In genomic region chr19:19384486-19384885, GRCh38 we compare ENCODE assay signal across 10 cellular contexts. TPM values are rescaled to one million over a fixed set of nuclear protein-coding genes. Genes with fewer than 3 reads are reported as not detected.
A peak's percentile ranks its signal among the peaks of the same experiment; 100 is the strongest.
DNase-seq lines count a peak whose midpoint lies in the region; ATAC-seq and TF ChIP-seq lines count a peak whose summit lies in the region.
"Had no signal": no experiment of that assay in that cellular context is flagged by ENCODE, and none has a peak within 500 bp of the region (broad histone marks: within the 10 kb centered on the region; RNA-seq: fewer than 3 reads in every experiment).

No MANE protein-coding gene starts in this region.

- H3K9me3 Mint-ChIP-seq in activated T-helper 17 cell treated with anti-CD3 and anti-CD28 coated beads, Interleukin-2, amount 50 U/mL, for 72 hours: no peaks in the 10 kb centered on the region
- no peaks in the 10 kb centered on the region for H3K9me3 Mint-ChIP-seq in stimulated activated effector memory CD8-positive, alpha-beta T cell treated with anti-CD3 and anti-CD28 coated beads, Interleukin-12 subunit alpha, Interleukin-12 subunit beta, amount 100 ng/mL, for 72 hours
- no peaks in the 10 kb centered on the region for H3K9me3 Mint-ChIP-seq in endothelial cell (ENCODE audit: unreplicated experiment)

- H3K27me3 ChIP-seq in HUES48 (ENCODE audit: control insufficient read depth, insufficient read depth, low read length) (no peaks in the 10 kb centered on the region), hepatocyte (no peaks in the 10 kb centered on the region)

- peaks cover 12% of the 10 kb centered on the region for H3K36me3 Mint-ChIP-seq in activated T-helper 17 cell treated with anti-CD3 and anti-CD28 coated beads, Interleukin-2, amount 50 U/mL, for 72 hours (ENCODE audit: low read depth)
- peaks cover 22% of the 10 kb centered on the region for H3K36me3 Mint-ChIP-seq in stimulated activated effector memory CD8-positive, alpha-beta T cell treated with anti-CD3 and anti-CD28 coated beads, Interleukin-12 subunit alpha, Interleukin-12 subunit beta, amount 100 ng/mL, for 72 hours
- no peaks in the 10 kb centered on the region for H3K36me3 Mint-ChIP-seq in endothelial cell (ENCODE audit: low read depth, unreplicated experiment)

- no peak for ATAC-seq in activated T-helper 17 cell treated with anti-CD3 and anti-CD28 coated beads, Interleukin-2, amount 50 U/mL, for 72 hours (replicated peaks)
- ATAC-seq in stimulated activated effector memory CD8-positive, alpha-beta T cell treated with anti-CD3 and anti-CD28 coated beads, Interleukin-12 subunit alpha, Interleukin-12 subunit beta, amount 100 ng/mL, for 72 hours: no peak

- no peak overlapping the region for H3K27ac ChIP-seq in HUES48 (ENCODE audit: low read depth, low read length)
- peak overlapping the region; percentile 82 for H3K27ac ChIP-seq in hepatocyte

- TF ChIP-seq CTCF in hepatocyte (IDR thresholded peaks at IDR 0.05; ENCODE audit: poor library complexity) (no peak), endothelial cell (IDR thresholded peaks at IDR 0.05; ENCODE audit: unreplicated experiment) (no peak)

- H3K4me1 Mint-ChIP-seq in activated T-helper 17 cell treated with anti-CD3 and anti-CD28 coated beads, Interleukin-2, amount 50 U/mL, for 72 hours: peaks cover 26% of the 10 kb centered on the region
- H3K4me1 Mint-ChIP-seq in stimulated activated effector memory CD8-positive, alpha-beta T cell treated with anti-CD3 and anti-CD28 coated beads, Interleukin-12 subunit alpha, Interleukin-12 subunit beta, amount 100 ng/mL, for 72 hours: peaks cover 30% of the 10 kb centered on the region
- H3K4me1 Mint-ChIP-seq in endothelial cell (ENCODE audit: unreplicated experiment): peaks cover 30% of the 10 kb centered on the region

- WGBS in hepatocyte (ENCODE audit: low lambda C conversion rate, missing lambda C conversion rate): 96% methylated on average over 13 of the region's 13 CpGs

- peak overlapping the region; percentile 97 for H3K4me3 Mint-ChIP-seq in activated T-helper 17 cell treated with anti-CD3 and anti-CD28 coated beads, Interleukin-2, amount 50 U/mL, for 72 hours
- H3K4me3 Mint-ChIP-seq in stimulated activated effector memory CD8-positive, alpha-beta T cell treated with anti-CD3 and anti-CD28 coated beads, Interleukin-12 subunit alpha, Interleukin-12 subunit beta, amount 100 ng/mL, for 72 hours: peak overlapping the region; percentile 99
- no peak overlapping the region for H3K4me3 Mint-ChIP-seq in endothelial cell (ENCODE audit: unreplicated experiment)

- H2AFZ ChIP-seq in hepatocyte: peak overlapping the region; percentile 58

- H3K9me3 ChIP-seq in HUES48 (ENCODE audit: control insufficient read depth, insufficient read depth, low read length) (no peaks in the 10 kb centered on the region), hepatocyte (ENCODE audit: low read depth) (no peaks in the 10 kb centered on the region)
- H3K9me3 ChIP-seq: mucosa of descending colon had no signal

- H3K9ac ChIP-seq in HUES48 (ENCODE audit: low read depth, low read length): peak overlapping the region; percentile 44; the same call in 1 of the 2 replicates

- H3K36me3 ChIP-seq in HUES48 (ENCODE audit: control insufficient read depth, insufficient read depth, low read length) (no peaks in the 10 kb centered on the region), hepatocyte (replicated peaks; ENCODE audit: insufficient read depth, low read depth) (no peaks in the 10 kb centered on the region)

- no peaks in the 10 kb centered on the region for H4K20me1 ChIP-seq in hepatocyte (ENCODE audit: insufficient read depth, poor library complexity, severe bottlenecking)

- H3K4me2 ChIP-seq in hepatocyte: peak overlapping the region; percentile 75

- H3K27me3 Mint-ChIP-seq in activated T-helper 17 cell treated with anti-CD3 and anti-CD28 coated beads, Interleukin-2, amount 50 U/mL, for 72 hours: no peaks in the 10 kb centered on the region
- peaks cover 5% of the 10 kb centered on the region for H3K27me3 Mint-ChIP-seq in endothelial cell (ENCODE audit: unreplicated experiment)

- in situ Hi-C loops in ACHN (cut with HindIII; ENCODE audit: low pct_ligation_motif_present, low pct_unique_long_range_greater_than_20kb, low sequenced_read_pairs): no loop called here

- no peak for DNase-seq in hepatocyte (ENCODE audit: low spot score)
- no peak for DNase-seq in stimulated activated effector memory CD8-positive, alpha-beta T cell treated with anti-CD3 and anti-CD28 coated beads, Interleukin-12 subunit alpha, Interleukin-12 subunit beta, amount 100 ng/mL, for 72 hours (ENCODE audit: low spot score in 2 of 2)
- no peak for DNase-seq in ACHN
- DNase-seq in NCI-H1417 treated with DMSO at 0.1 percent for 48 hours (lab: John Stamatoyannopoulos, UW): no peak
- no peak for DNase-seq in glomerular visceral epithelial cell (ENCODE audit: extremely low spot score)
- DNase-seq in endothelial cell (ENCODE audit: low spot score): no peak
- DNase-seq: NCI-H1694 had no signal

- H3K9me2 ChIP-seq in hepatocyte (replicated peaks; ENCODE audit: insufficient read depth): no peaks in the 10 kb centered on the region

- peak overlapping the region; percentile 51 for H3K4me3 ChIP-seq in HUES48 (ENCODE audit: low read depth, low read length)
- H3K4me3 ChIP-seq in hepatocyte: no peak overlapping the region

- H3K4me1 ChIP-seq in HUES48 (ENCODE audit: control insufficient read depth, insufficient read depth, low read length) (peaks cover 16% of the 10 kb centered on the region; the same call in 1 of the 2 replicates), hepatocyte (ENCODE audit: insufficient read depth) (peaks cover 14% of the 10 kb centered on the region)

- peaks cover 31% of the 10 kb centered on the region for H3K79me2 ChIP-seq in hepatocyte

- no peak overlapping the region for H3K27ac Mint-ChIP-seq in activated T-helper 17 cell treated with anti-CD3 and anti-CD28 coated beads, Interleukin-2, amount 50 U/mL, for 72 hours
- H3K27ac Mint-ChIP-seq in stimulated activated effector memory CD8-positive, alpha-beta T cell treated with anti-CD3 and anti-CD28 coated beads, Interleukin-12 subunit alpha, Interleukin-12 subunit beta, amount 100 ng/mL, for 72 hours: peak overlapping the region; percentile 99
- H3K27ac Mint-ChIP-seq in endothelial cell (ENCODE audit: unreplicated experiment): no peak overlapping the region

RNA-seq across cellular contexts. Expression of gene GATAD2A, which starts 21.0 kb away (rescaled TPM):
- total RNA-seq in activated T-helper 17 cell treated with anti-CD3 and anti-CD28 coated beads, Interleukin-2, amount 50 U/mL, for 72 hours: 100 to 1,000 TPM in 1 of 2 donors, 10 to 100 TPM in 1; 88.0 to 160 TPM
- total RNA-seq in hepatocyte (28.0 and 35.7 TPM in 2 replicates), endothelial cell (ENCODE audit: unreplicated experiment) (150 TPM)
- 31.4 and 35.3 TPM in 2 replicates for polyA plus RNA-seq in hepatocyte
